8 cellular contexts compared by ENCODE assay signal in the genomic region with DNA sequence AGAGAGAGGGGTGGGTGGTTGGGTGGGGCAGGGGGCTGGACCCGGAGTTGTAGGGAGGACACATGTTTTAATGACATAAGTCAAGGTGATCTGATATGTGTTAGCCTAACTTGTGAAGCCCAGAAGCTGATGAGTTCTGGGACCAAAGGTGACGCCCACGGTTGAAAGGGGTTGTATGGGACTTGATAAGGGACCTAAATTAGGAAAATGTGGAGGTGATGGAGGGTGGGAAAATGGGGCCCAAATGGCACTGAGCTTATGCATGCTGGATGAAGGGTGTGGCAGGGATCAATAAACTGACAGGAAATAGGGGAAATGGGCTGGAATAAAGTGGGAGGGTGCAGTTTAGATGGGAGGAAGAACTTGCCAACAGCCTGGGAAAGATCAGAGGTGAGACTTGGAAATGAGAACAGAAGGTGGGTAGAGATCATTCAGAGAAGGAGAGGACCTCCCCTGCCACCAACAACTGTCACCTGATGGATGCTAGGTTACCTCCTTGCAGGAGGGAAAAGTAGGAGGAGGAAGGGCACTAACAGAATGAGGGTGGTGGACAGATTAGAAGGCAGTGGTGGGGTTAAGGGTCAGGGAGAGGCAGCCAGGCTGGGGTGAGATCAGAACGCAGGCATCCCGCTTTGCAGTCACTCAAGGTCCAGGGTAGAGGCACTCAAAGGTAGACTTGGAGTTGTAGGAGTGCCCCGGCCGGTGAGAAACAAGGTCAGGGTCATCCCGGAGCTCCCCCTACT. TPM values are rescaled to one million over a fixed set of nuclear protein-coding genes. Genes with fewer than 3 reads are reported as not detected.
DNase-seq lines count a peak whose midpoint lies in the region; ATAC-seq and TF ChIP-seq lines count a peak whose summit lies in the region.

No MANE protein-coding gene starts in this region.

- H3K27me3 ChIP-seq in gastrocnemius medialis = peaks cover 65 to 72% (median 68%) of the 10 kb centered on the region in 3 donors

- H3K4me3 ChIP-seq in gastrocnemius medialis = no peak overlapping the region

- H3K4me1 ChIP-seq in gastrocnemius medialis = peaks cover 9 to 11% of the 10 kb centered on the region in 2 donors

- no peak overlapping the region for H3K27ac ChIP-seq in gastrocnemius medialis

- H3K27me3 Mint-ChIP-seq in activated CD4-positive, alpha-beta T cell treated with anti-CD3 and anti-CD28 coated beads, Interleukin-2, amount 10 ng/mL, durations not matched to agents 7 days and 5 days = peaks cover 55% of the 10 kb centered on the region
- H3K27me3 Mint-ChIP-seq in activated T-helper 1 cell treated with anti-CD3 and anti-CD28 coated beads, Interleukin-12 subunit alpha, Interleukin-12 subunit beta, Interleukin-2, Interleukin-4 antibody, amounts not matched to agents 30 ng/mL and 10 ng/mL and 1 ng/mL, durations not matched to agents 14 hours and 24 hours and 36 hours (ENCODE audit: insufficient read depth) = peaks cover 62% of the 10 kb centered on the region
- H3K27me3 Mint-ChIP-seq in stimulated activated naive B cell treated with anti-CD40 and anti-IgM and Interleukin-4, amounts not matched to agents 10 μg/mL and 1 μg/mL and 100 μg/mL, for 72 hours = peaks cover 12 to 15% of the 10 kb centered on the region in 2 donors
- peaks cover 50% of the 10 kb centered on the region for H3K27me3 Mint-ChIP-seq in HFFc6 (ENCODE audit: insufficient read depth)

- CTCF ChIA-PET in activated CD4-positive, alpha-beta T cell treated with anti-CD3 and anti-CD28 coated beads, Interleukin-2, amount 10 ng/mL, durations not matched to agents 7 days and 5 days (lab: Charles Lee) = interaction anchor here (0.7 to 31.8 kb wide), 11 partner anchors 15 to 493 kb away, joined by 3 to 669 read pairs (median 3); a partner anchor contains a TSS

- DNase-seq in activated CD4-positive, alpha-beta T cell treated with anti-CD3 and anti-CD28 coated beads, Interleukin-2, amount 10 ng/mL, durations not matched to agents 7 days and 5 days = no peak
- no peak for DNase-seq in activated CD4-positive, alpha-beta T cell treated with anti-CD3 and anti-CD28 coated beads, Interleukin-2, amount 50 U/mL, for 1 hour
- no peak for DNase-seq in activated T-helper 1 cell treated with anti-CD3 and anti-CD28 coated beads, Interleukin-12 subunit alpha, Interleukin-12 subunit beta, Interleukin-2, Interleukin-4 antibody, amounts not matched to agents 30 ng/mL and 10 ng/mL and 1 ng/mL, durations not matched to agents 14 hours and 24 hours and 36 hours (ENCODE audit: low spot score)
- DNase-seq in stimulated activated naive B cell treated with anti-CD40 and anti-IgM and Interleukin-4, amounts not matched to agents 10 μg/mL and 1 μg/mL and 100 μg/mL, for 72 hours = no peak
- DNase-seq in gastrocnemius medialis (no peak), HFFc6 (no peak), NCI-H2081 treated with DMSO at 0.1 percent for 48 hours (lab: John Stamatoyannopoulos, UW) (no peak)

- ATAC-seq in HG03095 (IDR thresholded peaks at IDR 0.05; ENCODE audit: unreplicated experiment) (peak; percentile 3), gastrocnemius medialis (no peak)
- peak; percentile 20 to 23 for ATAC-seq in stimulated activated naive B cell treated with anti-CD40 and anti-IgM and Interleukin-4, amounts not matched to agents 10 μg/mL and 1 μg/mL and 100 μg/mL, for 72 hours (replicated peaks)

- no peaks in the 10 kb centered on the region for H3K36me3 ChIP-seq in gastrocnemius medialis

- H3K9me3 ChIP-seq in gastrocnemius medialis = no peaks in the 10 kb centered on the region

- POLR2A ChIA-PET in activated CD4-positive, alpha-beta T cell treated with anti-CD3 and anti-CD28 coated beads, Interleukin-2, amount 10 ng/mL, durations not matched to agents 7 days and 5 days (lab: Charles Lee) = interaction anchor here (0.5 kb wide), 1 partner anchor 69 kb away, joined by 3 read pairs; no protein-coding TSS in a partner anchor

- intact Hi-C loops in activated T-helper 1 cell treated with anti-CD3 and anti-CD28 coated beads, Interleukin-12 subunit alpha, Interleukin-12 subunit beta, Interleukin-2, Interleukin-4 antibody, amounts not matched to agents 30 ng/mL and 10 ng/mL and 1 ng/mL, durations not matched to agents 14 hours and 24 hours and 36 hours (cut with micrococcal nuclease) = loop anchor here (1.0 to 10.0 kb wide), 12 partner anchors 13 to 1671 kb away; a partner anchor contains a TSS
- intact Hi-C loops in gastrocnemius medialis (cut with DNase I; ENCODE audit: low total_unique reads) = no loop called here

- no peaks in the 10 kb centered on the region for H3K9me3 Mint-ChIP-seq in activated CD4-positive, alpha-beta T cell treated with anti-CD3 and anti-CD28 coated beads, Interleukin-2, amount 10 ng/mL, durations not matched to agents 7 days and 5 days
- peaks cover 4% of the 10 kb centered on the region for H3K9me3 Mint-ChIP-seq in activated T-helper 1 cell treated with anti-CD3 and anti-CD28 coated beads, Interleukin-12 subunit alpha, Interleukin-12 subunit beta, Interleukin-2, Interleukin-4 antibody, amounts not matched to agents 30 ng/mL and 10 ng/mL and 1 ng/mL, durations not matched to agents 14 hours and 24 hours and 36 hours
- H3K9me3 Mint-ChIP-seq in stimulated activated naive B cell treated with anti-CD40 and anti-IgM and Interleukin-4, amounts not matched to agents 10 μg/mL and 1 μg/mL and 100 μg/mL, for 72 hours = no peaks in the 10 kb centered on the region
- H3K9me3 Mint-ChIP-seq in HFFc6 = no peaks in the 10 kb centered on the region

- no peak for TF ChIP-seq POLR2A in gastrocnemius medialis (IDR thresholded peaks at IDR 0.05)

- peak overlapping the region; percentile 0 for H3K4me3 Mint-ChIP-seq in activated CD4-positive, alpha-beta T cell treated with anti-CD3 and anti-CD28 coated beads, Interleukin-2, amount 10 ng/mL, durations not matched to agents 7 days and 5 days
- peak overlapping the region; percentile 63 for H3K4me3 Mint-ChIP-seq in activated T-helper 1 cell treated with anti-CD3 and anti-CD28 coated beads, Interleukin-12 subunit alpha, Interleukin-12 subunit beta, Interleukin-2, Interleukin-4 antibody, amounts not matched to agents 30 ng/mL and 10 ng/mL and 1 ng/mL, durations not matched to agents 14 hours and 24 hours and 36 hours
- H3K4me3 Mint-ChIP-seq in stimulated activated naive B cell treated with anti-CD40 and anti-IgM and Interleukin-4, amounts not matched to agents 10 μg/mL and 1 μg/mL and 100 μg/mL, for 72 hours = peak overlapping the region; percentile 66 to 81
- no peak overlapping the region for H3K4me3 Mint-ChIP-seq in HFFc6

- TF ChIP-seq CTCF in gastrocnemius medialis (IDR thresholded peaks at IDR 0.05 in 4 of 5, conservative IDR thresholded peaks at IDR 0.05 in 1 of 5) = no peak
- no peak for TF ChIP-seq CTCF in HFFc6 (IDR thresholded peaks at IDR 0.05)

- in situ Hi-C loops in gastrocnemius medialis (cut with MboI; ENCODE audit: low sequenced_read_pairs in 4 of 4) = no loop called here

- peaks cover 55% of the 10 kb centered on the region for H3K4me1 Mint-ChIP-seq in activated CD4-positive, alpha-beta T cell treated with anti-CD3 and anti-CD28 coated beads, Interleukin-2, amount 10 ng/mL, durations not matched to agents 7 days and 5 days
- peaks cover 44% of the 10 kb centered on the region for H3K4me1 Mint-ChIP-seq in activated T-helper 1 cell treated with anti-CD3 and anti-CD28 coated beads, Interleukin-12 subunit alpha, Interleukin-12 subunit beta, Interleukin-2, Interleukin-4 antibody, amounts not matched to agents 30 ng/mL and 10 ng/mL and 1 ng/mL, durations not matched to agents 14 hours and 24 hours and 36 hours (ENCODE audit: low read depth)
- peaks cover 50 to 78% of the 10 kb centered on the region in 2 donors for H3K4me1 Mint-ChIP-seq in stimulated activated naive B cell treated with anti-CD40 and anti-IgM and Interleukin-4, amounts not matched to agents 10 μg/mL and 1 μg/mL and 100 μg/mL, for 72 hours
- peaks cover 7% of the 10 kb centered on the region; the same call in 1 of the 2 replicates for H3K4me1 Mint-ChIP-seq in HFFc6 (ENCODE audit: low read depth)

- peak overlapping the region; percentile 58 for H3K27ac Mint-ChIP-seq in activated CD4-positive, alpha-beta T cell treated with anti-CD3 and anti-CD28 coated beads, Interleukin-2, amount 10 ng/mL, durations not matched to agents 7 days and 5 days
- H3K27ac Mint-ChIP-seq in activated T-helper 1 cell treated with anti-CD3 and anti-CD28 coated beads, Interleukin-12 subunit alpha, Interleukin-12 subunit beta, Interleukin-2, Interleukin-4 antibody, amounts not matched to agents 30 ng/mL and 10 ng/mL and 1 ng/mL, durations not matched to agents 14 hours and 24 hours and 36 hours = peak overlapping the region; percentile 86
- peak overlapping the region; percentile 86 for H3K27ac Mint-ChIP-seq in stimulated activated naive B cell treated with anti-CD40 and anti-IgM and Interleukin-4, amounts not matched to agents 10 μg/mL and 1 μg/mL and 100 μg/mL, for 72 hours
- no peak overlapping the region for H3K27ac Mint-ChIP-seq in HFFc6

- no peaks in the 10 kb centered on the region for H3K36me3 Mint-ChIP-seq in activated CD4-positive, alpha-beta T cell treated with anti-CD3 and anti-CD28 coated beads, Interleukin-2, amount 10 ng/mL, durations not matched to agents 7 days and 5 days (ENCODE audit: low read depth)
- H3K36me3 Mint-ChIP-seq in activated T-helper 1 cell treated with anti-CD3 and anti-CD28 coated beads, Interleukin-12 subunit alpha, Interleukin-12 subunit beta, Interleukin-2, Interleukin-4 antibody, amounts not matched to agents 30 ng/mL and 10 ng/mL and 1 ng/mL, durations not matched to agents 14 hours and 24 hours and 36 hours (ENCODE audit: low read depth) = no peaks in the 10 kb centered on the region
- peaks cover 0 to 3% of the 10 kb centered on the region in 2 donors for H3K36me3 Mint-ChIP-seq in stimulated activated naive B cell treated with anti-CD40 and anti-IgM and Interleukin-4, amounts not matched to agents 10 μg/mL and 1 μg/mL and 100 μg/mL, for 72 hours
- no peaks in the 10 kb centered on the region for H3K36me3 Mint-ChIP-seq in HFFc6 (ENCODE audit: low read depth)

RNA-seq across cellular contexts. Expression of a gene that starts 15.3 kb away (rescaled TPM):
- under 1 TPM; 0.10 TPM for total RNA-seq in activated CD4-positive, alpha-beta T cell treated with anti-CD3 and anti-CD28 coated beads, Interleukin-2, amount 10 ng/mL, durations not matched to agents 7 days and 5 days
- 0.10 and 0.18 TPM in 2 replicates for total RNA-seq in activated T-helper 1 cell treated with anti-CD3 and anti-CD28 coated beads, Interleukin-12 subunit alpha, Interleukin-12 subunit beta, Interleukin-2, Interleukin-4 antibody, amounts not matched to agents 30 ng/mL and 10 ng/mL and 1 ng/mL, durations not matched to agents 14 hours and 24 hours and 36 hours
- not detected for total RNA-seq in gastrocnemius medialis
- not detected for total RNA-seq in HFFc6 (2021; fragmentation: NEBNext Ultra II Directional; extraction: Animal tissue kit (Norgen Biotek cat#: 25700))

RNA-seq across cellular contexts. Expression of a gene that starts 36.3 kb away (rescaled TPM):
- not detected for total RNA-seq in activated CD4-positive, alpha-beta T cell treated with anti-CD3 and anti-CD28 coated beads, Interleukin-2, amount 10 ng/mL, durations not matched to agents 7 days and 5 days
- total RNA-seq in activated T-helper 1 cell treated with anti-CD3 and anti-CD28 coated beads, Interleukin-12 subunit alpha, Interleukin-12 subunit beta, Interleukin-2, Interleukin-4 antibody, amounts not matched to agents 30 ng/mL and 10 ng/mL and 1 ng/mL, durations not matched to agents 14 hours and 24 hours and 36 hours = not detected in 2 replicates
- 1 to 10 TPM in 2 of 4 donors, under 1 TPM in 2; 0.36 to 3.9 (median 2.1) TPM for total RNA-seq in gastrocnemius medialis
- total RNA-seq in HFFc6 (2021; fragmentation: NEBNext Ultra II Directional; extraction: Animal tissue kit (Norgen Biotek cat#: 25700)) = not detected

Comparison
In these comparisons a context has a peak if more than half of its experiments do, and no peak if none do; other contexts are left out.
1. ATAC-seq: peak in HG03095 (single experiment) and stimulated activated naive B cell treated with anti-CD40 and anti-IgM and Interleukin-4, amounts not matched to agents 10 μg/mL and 1 μg/mL and 100 μg/mL, for 72 hours (2 of 2); none in gastrocnemius medialis (0 of 2).